Comparison of ENCODE assay signal across 20 cellular contexts in the genomic region with DNA sequence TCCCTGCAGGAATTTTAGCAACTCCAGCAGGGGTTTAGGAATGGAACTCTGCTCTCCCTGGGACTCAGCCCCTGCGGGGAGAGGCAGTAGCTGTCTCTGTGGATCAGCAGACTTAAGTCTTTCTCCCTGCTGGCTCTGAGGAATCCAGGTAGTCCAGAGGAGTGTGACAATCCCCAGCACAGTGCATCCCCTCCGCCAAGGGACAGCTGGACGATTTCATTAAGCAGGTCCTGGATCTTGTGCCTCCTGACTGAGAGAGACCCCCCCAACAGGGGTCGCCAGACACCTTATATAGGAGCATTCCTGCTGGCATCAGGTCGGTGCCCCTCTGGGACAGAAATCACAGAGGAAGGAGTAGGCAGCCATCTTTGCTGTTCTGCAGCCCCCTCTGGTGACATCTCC. TPM values are rescaled to one million over a fixed set of nuclear protein-coding genes. Genes with fewer than 3 reads are reported as not detected.
DNase-seq lines count a peak whose midpoint lies in the region; ATAC-seq, FAIRE-seq and TF ChIP-seq lines count a peak whose summit lies in the region.
"Had no signal": no experiment of that assay in that cellular context is flagged by ENCODE, and none has a peak within 500 bp of the region (broad histone marks: within the 10 kb centered on the region; RNA-seq: fewer than 3 reads in every experiment).

No MANE protein-coding gene starts in this region.

- H3K9ac ChIP-seq in HepG2 (ENCODE audit: insufficient read depth, low read depth, low read length), result no peak overlapping the region
- H3K9ac ChIP-seq in kidney (ENCODE audit: low read length in 2 of 2), result no peak overlapping the region

- no peaks in the 10 kb centered on the region for H4K20me1 ChIP-seq in HepG2 (ENCODE audit: insufficient read depth, low read length)

- POLR2A ChIA-PET in HepG2 (lab: Yijun Ruan, JAX), result no interaction called here

- intact Hi-C loops in HepG2 (cut with micrococcal nuclease; ENCODE audit: unreplicated experiment) (no loop called here), right lobe of liver (cut with DNase I) (no loop called here), kidney (cut with DNase I) (no loop called here)

- CTCF ChIA-PET in HepG2 (lab: Yijun Ruan, JAX; ENCODE audit: low intra/inter-chr PET ratio, low total read pairs), result no interaction called here

- H3K27ac ChIP-seq in HepG2 (ENCODE audit: extremely low read length, insufficient read depth, low read length) (no peak overlapping the region), right lobe of liver (no peak overlapping the region), kidney (ENCODE audit: low read depth in 2 of 2, low read length in 2 of 2) (no peak overlapping the region)
- H3K27ac ChIP-seq: C4-2B had no signal

- peaks cover 29% of the 10 kb centered on the region for H3K9me3 Mint-ChIP-seq in activated T-cell treated with anti-CD3 and anti-CD28 coated beads, Interleukin-2, amount 50 U/mL, for 4 hours

- peaks cover 50% of the 10 kb centered on the region for H3K36me3 Mint-ChIP-seq in activated T-cell treated with anti-CD3 and anti-CD28 coated beads, Interleukin-2, amount 50 U/mL, for 4 hours (ENCODE audit: insufficient read depth)

- no TSS peak for BruUV-seq in HepG2 (replicated peaks; lab: Mats Ljungman, UMichigan)

- ATAC-seq in HepG2 (no peak), right lobe of liver (no peak)
- ATAC-seq in activated T-cell treated with anti-CD3 and anti-CD28 coated beads, Interleukin-2, amount 50 U/mL, for 4 hours, result no peak

- H3K9me3 ChIP-seq in HepG2 (ENCODE audit: low read length), result 0 out of 2 replicates have a peak, but pooled peaks cover 4% of the 10 kb centered on the region
- H3K9me3 ChIP-seq in right lobe of liver, result peaks cover 0 to 2% (median 0%) of the 10 kb centered on the region in 4 donors
- H3K9me3 ChIP-seq in kidney (ENCODE audit: control insufficient read depth in 1 of 2, low read length in 2 of 2), result peaks cover 3 to 26% of the 10 kb centered on the region in 2 donors

- TF ChIP-seq CTCF in HepG2 (CRISPR knock-in tag; IDR thresholded peaks at IDR 0.05), result peak; percentile 18; the same call in 1 of the 2 replicates
- TF ChIP-seq CTCF in right lobe of liver (IDR thresholded peaks at IDR 0.05), result no peak
- no peak for TF ChIP-seq CTCF in kidney (IDR thresholded peaks at IDR 0.05; ENCODE audit: borderline replicate concordance, extremely low read depth, insufficient read depth)
- no peak for TF ChIP-seq CTCF in GM10266 (IDR thresholded peaks at IDR 0.05; ENCODE audit: control insufficient read depth, insufficient read depth, low read depth, missing control alignments)

- no peaks in the 10 kb centered on the region for H3K4me1 ChIP-seq in HepG2 (ENCODE audit: insufficient read depth, low read length)
- no peaks in the 10 kb centered on the region for H3K4me1 ChIP-seq in right lobe of liver
- no peaks in the 10 kb centered on the region for H3K4me1 ChIP-seq in kidney (ENCODE audit: control insufficient read depth in 1 of 2, insufficient read depth in 1 of 2, low read depth in 1 of 2, low read length in 2 of 2)

- TF ChIP-seq POLR2A in HepG2 (IDR thresholded peaks at IDR 0.05; ENCODE audit: insufficient read depth in 1 of 2, low read depth in 2 of 2, low read length in 2 of 2), result no peak
- TF ChIP-seq POLR2A in right lobe of liver (IDR thresholded peaks at IDR 0.05), result no peak

- in situ Hi-C loops in HepG2 (cut with HindIII; ENCODE audit: extremely low pct_ligation_motif_present, low pct_unique_long_range_greater_than_20kb), result no loop called here

- no peak for DNase-seq in HepG2 (ENCODE audit: low spot score)
- no peak for DNase-seq in right lobe of liver
- DNase-seq in ecto neural progenitor cell (ENCODE audit: low spot score), result peak; percentile 44
- DNase-seq in kidney, result peak; percentile 31
- no peak for DNase-seq in amygdala (lab: John Stamatoyannopoulos, UW)
- no peak for DNase-seq in GM10266 (ENCODE audit: extremely low spot score)
- no peak for DNase-seq in dedifferentiated amniotic fluid mesenchymal stem cell (ENCODE audit: extremely low spot score)
- DNase-seq in activated T-cell treated with anti-CD3 and anti-CD28 coated beads, Interleukin-2, amount 50 U/mL, for 4 hours, result no peak
- DNase-seq: COR-L47, DMS79, MG63, NCI-H1092 treated with DMSO at 0.1 percent for 48 hours, NCI-H187, NCI-H446, NCI-H774, SIG-M5 had no signal

- H3K36me3 ChIP-seq in HepG2 (replicated peaks in 1 of 2; ENCODE audit: control insufficient read depth in 1 of 2, insufficient read depth in 2 of 2, low read length in 2 of 2) (no peaks in the 10 kb centered on the region), right lobe of liver (no peaks in the 10 kb centered on the region), kidney (ENCODE audit: control insufficient read depth in 1 of 2, insufficient read depth in 2 of 2, low read length in 2 of 2) (no peaks in the 10 kb centered on the region)
- H3K36me3 ChIP-seq: MG63 had no signal

- no peaks in the 10 kb centered on the region for H3K27me3 Mint-ChIP-seq in activated T-cell treated with anti-CD3 and anti-CD28 coated beads, Interleukin-2, amount 50 U/mL, for 4 hours (ENCODE audit: low read depth)

- no peak overlapping the region for H3K4me3 ChIP-seq in HepG2 (replicated peaks in 1 of 3; ENCODE audit: insufficient read depth in 1 of 3, low read depth in 2 of 3, low read length in 3 of 3)
- no peak overlapping the region for H3K4me3 ChIP-seq in right lobe of liver
- H3K4me3 ChIP-seq in kidney (ENCODE audit: low read length in 2 of 2), result no peak overlapping the region
- H3K4me3 ChIP-seq: MG63 had no signal

- peaks cover 27% of the 10 kb centered on the region for H3K4me1 Mint-ChIP-seq in activated T-cell treated with anti-CD3 and anti-CD28 coated beads, Interleukin-2, amount 50 U/mL, for 4 hours (ENCODE audit: low read depth)

- WGBS in HepG2 (ENCODE audit: low lambda C conversion rate), result 38% methylated on average over 3 of the region's 5 CpGs
- no CpG with 5 or more reads among the region's 5 CpGs for WGBS in right lobe of liver (ENCODE audit: insufficient coverage, low coverage, low lambda C conversion rate, missing lambda C conversion rate)

- FAIRE-seq in HepG2 (lab: Jason Lieb, UNC) (no peak), kidney (lab: Jason Lieb, UNC) (no peak)
- FAIRE-seq: A204.1, H54, RCC 7860 had no signal

- no peaks in the 10 kb centered on the region for H3K27me3 ChIP-seq in HepG2 (ENCODE audit: control insufficient read depth in 1 of 2, insufficient read depth in 2 of 2, low read length in 2 of 2)
- no peaks in the 10 kb centered on the region for H3K27me3 ChIP-seq in right lobe of liver
- H3K27me3 ChIP-seq: MG63 had no signal

- TF ChIP-seq RAD21 in HepG2 (CRISPR knock-in tag; IDR thresholded peaks at IDR 0.05), result no peak

- no peak overlapping the region for H3K4me2 ChIP-seq in HepG2 (ENCODE audit: low read depth, low read length)

- H2AFZ ChIP-seq in HepG2 (ENCODE audit: low read length), result no peak overlapping the region

- no peak overlapping the region for H3K4me3 Mint-ChIP-seq in activated T-cell treated with anti-CD3 and anti-CD28 coated beads, Interleukin-2, amount 50 U/mL, for 4 hours

- no peaks in the 10 kb centered on the region for H3K79me2 ChIP-seq in HepG2 (ENCODE audit: insufficient read depth, low read length)

- no peak for TF ChIP-seq EP300 in HepG2 (IDR thresholded peaks at IDR 0.05; ENCODE audit: low read depth in 2 of 2, low read length in 2 of 2)
- no peak for TF ChIP-seq EP300 in HepG2 (CRISPR knock-in tag; IDR thresholded peaks at IDR 0.05; ENCODE audit: borderline replicate concordance)

TF ChIP-seq in HepG2, 621 proteins besides CTCF, POLR2A, EP300 and RAD21 (continues in another document):
- TF ChIP-seq GATAD2A (CRISPR knock-in tag; IDR thresholded peaks at IDR 0.05) (no peak), ZNF256 (CRISPR knock-in tag; conservative IDR thresholded peaks at IDR 0.05) (no peak)
- TF ChIP-seq, protein P1, sequence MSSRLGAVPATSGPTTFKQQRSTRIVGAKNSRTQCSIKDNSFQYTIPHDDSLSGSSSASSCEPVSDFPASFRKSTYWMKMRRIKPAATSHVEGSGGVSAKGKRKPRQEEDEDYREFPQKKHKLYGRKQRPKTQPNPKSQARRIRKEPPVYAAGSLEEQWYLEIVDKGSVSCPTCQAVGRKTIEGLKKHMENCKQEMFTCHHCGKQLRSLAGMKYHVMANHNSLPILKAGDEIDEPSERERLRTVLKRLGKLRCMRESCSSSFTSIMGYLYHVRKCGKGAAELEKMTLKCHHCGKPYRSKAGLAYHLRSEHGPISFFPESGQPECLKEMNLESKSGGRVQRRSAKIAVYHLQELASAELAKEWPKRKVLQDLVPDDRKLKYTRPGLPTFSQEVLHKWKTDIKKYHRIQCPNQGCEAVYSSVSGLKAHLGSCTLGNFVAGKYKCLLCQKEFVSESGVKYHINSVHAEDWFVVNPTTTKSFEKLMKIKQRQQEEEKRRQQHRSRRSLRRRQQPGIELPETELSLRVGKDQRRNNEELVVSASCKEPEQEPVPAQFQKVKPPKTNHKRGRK (CRISPR knock-in tag; IDR thresholded peaks at IDR 0.05), result no peak

RNA-seq across cellular contexts. Expression of gene AKT3, which starts 30.6 kb away (rescaled TPM):
- total RNA-seq in HepG2 (2016; rRNA removed; fragmentation: Illumina TruSeq; extraction: Trizol) (0.07 and 0.22 TPM in 2 replicates), right lobe of liver (1 to 10 TPM; 4.9 to 9.6 (median 6.8) TPM), kidney (81.6 TPM)
- total RNA-seq in HepG2 (2016; cell fraction: cytosol; rRNA removed; fragmentation: Illumina TruSeq; extraction: Trizol; ENCODE audit: low read depth), result 0.18 and 0.61 TPM in 2 replicates
- 0.13 and 0.15 TPM in 2 replicates for total RNA-seq in HepG2 (2016; cell fraction: insoluble cytoplasmic fraction; rRNA removed; fragmentation: Illumina TruSeq; extraction: Trizol)
- 0.19 and 0.21 TPM in 2 replicates for total RNA-seq in HepG2 (2016; cell fraction: membrane; rRNA removed; fragmentation: Illumina TruSeq; extraction: Trizol)
- 0.25 and 0.28 TPM in 2 replicates for total RNA-seq in HepG2 (2016; cell fraction: nucleus; rRNA removed; fragmentation: Illumina TruSeq; extraction: Trizol)
- polyA plus RNA-seq in HepG2 (2011; rRNA removed) (0.04 and 0.07 TPM in 2 replicates), kidney (ENCODE audit: insufficient read depth, low read depth, low replicate concordance) (9.5 TPM)
- 0.01 and 0.04 TPM in 2 replicates for polyA plus RNA-seq in HepG2 (2011; cell fraction: cytosol; rRNA removed)
- polyA plus RNA-seq in HepG2 (2011; cell fraction: nucleus; rRNA removed), result 0.06 and 0.07 TPM in 2 replicates
- polyA plus RNA-seq in HepG2 (2012), result 0.08 and 0.12 TPM in 2 replicates
- polyA plus RNA-seq in HepG2 (2016; cell fraction: cytosol; fragmentation: Illumina TruSeq; extraction: Trizol; ENCODE audit: low read depth), result not detected in 2 replicates
- polyA plus RNA-seq in HepG2 (2016; cell fraction: insoluble cytoplasmic fraction; fragmentation: Illumina TruSeq; extraction: Trizol; ENCODE audit: low read depth), result 0.30 TPM in 1 of 2 replicates, not detected in the other
- not detected in 2 replicates for polyA plus RNA-seq in HepG2 (2016; cell fraction: membrane; fragmentation: Illumina TruSeq; extraction: Trizol; ENCODE audit: low read depth)
- 0.13 TPM in 1 of 2 replicates, not detected in the other for polyA plus RNA-seq in HepG2 (2016; cell fraction: nucleus; fragmentation: Illumina TruSeq; extraction: Trizol; ENCODE audit: insufficient read depth, low read depth)
- polyA minus RNA-seq in HepG2 (2011; rRNA and poly(A)+ RNA removed; ENCODE audit: low replicate concordance), result 0.06 and 0.26 TPM in 2 replicates
- 0.20 TPM in 1 of 2 replicates, not detected in the other for polyA minus RNA-seq in HepG2 (2011; cell fraction: cytosol; rRNA and poly(A)+ RNA removed)
- polyA minus RNA-seq in HepG2 (2011; cell fraction: nucleus; rRNA and poly(A)+ RNA removed), result 0.26 and 0.75 TPM in 2 replicates
- 10 to 100 TPM; 17.9 to 19.1 (median 18.3) TPM for total RNA-seq in activated T-cell treated with anti-CD3 and anti-CD28 coated beads, Interleukin-2, amount 50 U/mL, for 4 hours

Comparison
In these comparisons a context has a peak if more than half of its experiments do, and no peak if none do; other contexts are left out.
1. DNase-seq: peak in ecto neural progenitor cell (single experiment) and kidney (single experiment); none in HepG2 (single experiment), right lobe of liver (0 of 3), amygdala (0 of 56), GM10266 (single experiment), dedifferentiated amniotic fluid mesenchymal stem cell (single experiment) and activated T-cell treated with anti-CD3 and anti-CD28 coated beads, Interleukin-2, amount 50 U/mL, for 4 hours (single experiment).